Comparison of ENCODE assay signal across 11 cellular contexts in the genomic region with DNA sequence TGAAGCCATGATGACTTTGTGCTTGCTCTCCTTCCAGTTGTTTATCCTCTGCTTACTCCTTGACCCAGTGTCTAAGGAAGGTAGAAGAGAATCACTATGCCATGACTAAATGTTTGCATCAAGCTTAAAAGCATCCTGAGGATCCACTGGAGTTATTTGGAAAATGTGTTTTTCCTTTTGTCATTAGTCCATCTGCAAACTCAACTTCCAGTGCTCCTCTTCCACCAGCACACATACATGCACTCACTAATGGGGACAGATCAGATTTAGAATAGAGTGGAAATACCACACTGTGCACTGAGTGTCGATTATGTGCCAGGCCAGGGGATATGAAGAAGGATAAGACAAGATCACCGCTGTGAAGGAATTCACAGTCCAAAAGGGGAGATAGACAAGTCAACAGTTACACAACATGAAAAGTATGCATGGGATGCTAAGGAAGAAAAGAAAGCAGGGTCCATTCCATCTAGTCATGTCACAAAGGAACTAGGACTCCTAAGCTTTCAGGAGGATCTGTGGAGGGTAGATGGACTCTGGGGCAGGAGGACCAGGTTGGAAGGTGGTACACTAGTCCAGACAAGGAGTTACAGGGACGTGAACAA. TPM values are rescaled to one million over a fixed set of nuclear protein-coding genes. Genes with fewer than 3 reads are reported as not detected.
DNase-seq lines count a peak whose midpoint lies in the region; ATAC-seq and TF ChIP-seq lines count a peak whose summit lies in the region.
"Had no signal": no experiment of that assay in that cellular context is flagged by ENCODE, and none has a peak within 500 bp of the region (broad histone marks: within the 10 kb centered on the region; RNA-seq: fewer than 3 reads in every experiment).

No MANE protein-coding gene starts in this region.

- H3K27ac ChIP-seq in CD4-positive, alpha-beta memory T cell (ENCODE audit: low read depth, low read length) = no peak overlapping the region
- H3K27ac ChIP-seq: GM23248 had no signal

- H3K9me3 ChIP-seq in CD4-positive, alpha-beta memory T cell (ENCODE audit: control insufficient read depth in 1 of 2, low read length in 2 of 2) = no peaks in the 10 kb centered on the region

- H3K4me3 ChIP-seq in CD4-positive, alpha-beta memory T cell (ENCODE audit: low read length in 2 of 2) = no peak overlapping the region
- no peak overlapping the region for H3K4me3 ChIP-seq in astrocyte of the spinal cord (ENCODE audit: low read depth, low read length)
- H3K4me3 ChIP-seq: GM23248 had no signal

- H3K27me3 ChIP-seq in CD4-positive, alpha-beta memory T cell (ENCODE audit: insufficient read depth, low read length) = no peaks in the 10 kb centered on the region

- in situ Hi-C loops in astrocyte of the spinal cord (cut with HindIII; ENCODE audit: low sequenced_read_pairs) = no loop called here

- H3K4me1 Mint-ChIP-seq in CD4-positive, alpha-beta memory T cell = peaks cover 36 to 68% (median 47%) of the 10 kb centered on the region in 4 donors
- peaks cover 17 to 22% (median 22%) of the 10 kb centered on the region in 3 donors for H3K4me1 Mint-ChIP-seq in IgD-negative memory B cell
- peaks cover 41 to 64% (median 60%) of the 10 kb centered on the region in 4 donors for H3K4me1 Mint-ChIP-seq in naive thymus-derived CD8-positive, alpha-beta T cell

- intact Hi-C loops in CD4-positive, alpha-beta memory T cell (cut with micrococcal nuclease) = loop anchor here (10.0 kb wide), 2 partner anchors 560 to 630 kb away; a partner anchor contains a TSS

- H3K36me3 Mint-ChIP-seq in CD4-positive, alpha-beta memory T cell = peaks cover 34 to 47% of the 10 kb centered on the region in 2 donors
- H3K36me3 Mint-ChIP-seq in IgD-negative memory B cell = peaks cover 11% of the 10 kb centered on the region
- H3K36me3 Mint-ChIP-seq in naive thymus-derived CD8-positive, alpha-beta T cell = peaks cover 0 to 53% (median 9%) of the 10 kb centered on the region in 3 donors

- H3K36me3 ChIP-seq in CD4-positive, alpha-beta memory T cell (ENCODE audit: insufficient read depth, low read length) = peaks cover 30% of the 10 kb centered on the region

- peak overlapping the region; percentile 82 to 94 (median 90) for H3K4me3 Mint-ChIP-seq in CD4-positive, alpha-beta memory T cell
- peak overlapping the region; percentile 69 to 97 (median 88) for H3K4me3 Mint-ChIP-seq in IgD-negative memory B cell
- H3K4me3 Mint-ChIP-seq in naive thymus-derived CD8-positive, alpha-beta T cell = peak overlapping the region; percentile 87 to 97 (median 94)

- TF ChIP-seq CTCF in astrocyte of the spinal cord (IDR thresholded peaks at IDR 0.05; ENCODE audit: low read depth, low read length) = no peak

- H3K27ac Mint-ChIP-seq in CD4-positive, alpha-beta memory T cell = peak overlapping the region; percentile 19 to 94 (median 77)
- H3K27ac Mint-ChIP-seq in IgD-negative memory B cell = peak overlapping the region; percentile 48 to 93 (median 50)
- peak overlapping the region in 9 of 10 donors; percentile 43 to 98 (median 78) for H3K27ac Mint-ChIP-seq in naive thymus-derived CD8-positive, alpha-beta T cell

- H3K9me3 Mint-ChIP-seq in CD4-positive, alpha-beta memory T cell = no peaks in the 10 kb centered on the region
- no peaks in the 10 kb centered on the region for H3K9me3 Mint-ChIP-seq in IgD-negative memory B cell
- no peaks in the 10 kb centered on the region for H3K9me3 Mint-ChIP-seq in naive thymus-derived CD8-positive, alpha-beta T cell

- POLR2A ChIA-PET in CD4-positive, alpha-beta memory T cell (lab: Charles Lee; ENCODE audit: partially characterized antibody) = interaction anchor here (0.9 to 2.1 kb wide), 3 partner anchors 58 to 326 kb away, joined by 3 to 11 read pairs (median 4); a partner anchor contains a TSS
- POLR2A ChIA-PET in naive thymus-derived CD8-positive, alpha-beta T cell (lab: Charles Lee) = interaction anchor here (1.3 to 3.2 kb wide), 4 partner anchors 7 to 125 kb away, joined by 4 to 22 read pairs (median 5); a partner anchor contains a TSS

- peak in 1 of 5 donors; percentile 32 for DNase-seq in CD4-positive, alpha-beta memory T cell
- DNase-seq in astrocyte of the spinal cord (ENCODE audit: low read depth, low spot score) (peak; percentile 52), NCI-H2107 treated with DMSO at 0.1 percent for 48 hours (lab: John Stamatoyannopoulos, UW; ENCODE audit: unreplicated experiment) (no peak), GDM1 (lab: John Stamatoyannopoulos, UW) (no peak)
- no peak for DNase-seq in naive thymus-derived CD8-positive, alpha-beta T cell
- DNase-seq: NCI-H1436, NCI-H774 had no signal

- no peaks in the 10 kb centered on the region for H3K27me3 Mint-ChIP-seq in CD4-positive, alpha-beta memory T cell
- no peaks in the 10 kb centered on the region for H3K27me3 Mint-ChIP-seq in IgD-negative memory B cell
- H3K27me3 Mint-ChIP-seq in naive thymus-derived CD8-positive, alpha-beta T cell = no peaks in the 10 kb centered on the region

- no peak for ATAC-seq in naive thymus-derived CD8-positive, alpha-beta T cell
- ATAC-seq in GM18868 (IDR thresholded peaks at IDR 0.05; ENCODE audit: unreplicated experiment) (no peak), HG03135 (IDR thresholded peaks at IDR 0.05; ENCODE audit: unreplicated experiment) (no peak)

- CTCF ChIA-PET in CD4-positive, alpha-beta memory T cell (lab: Charles Lee; ENCODE audit: partially characterized antibody) = interaction anchor here (1.3 to 4.0 kb wide), 3 partner anchors 124 to 326 kb away, joined by 4 to 41 read pairs (median 6); a partner anchor contains a TSS

- H3K4me1 ChIP-seq in CD4-positive, alpha-beta memory T cell (ENCODE audit: insufficient read depth, low read length) = peaks cover 47% of the 10 kb centered on the region

RNA-seq across cellular contexts. Expression of a gene that starts 1.9 kb away (rescaled TPM):
- total RNA-seq in CD4-positive, alpha-beta memory T cell = 100 to 1,000 TPM; 102 to 108 TPM
- polyA plus RNA-seq in CD4-positive, alpha-beta memory T cell = 100 to 1,000 TPM; 192 to 245 TPM
- polyA plus RNA-seq in IgD-negative memory B cell = 142 TPM
- total RNA-seq in naive thymus-derived CD8-positive, alpha-beta T cell = 100 to 1,000 TPM; 110 to 127 TPM
- polyA plus RNA-seq in naive thymus-derived CD8-positive, alpha-beta T cell = 100 to 1,000 TPM; 261 to 277 (median 272) TPM
